In genomic region chr4:34814266-34814665, GRCh38 we compare ENCODE assay signal across 24 cellular contexts.
"Had no signal": no experiment of that assay in that cellular context is flagged by ENCODE, and none has a peak within 500 bp of the region (broad histone marks: within the 10 kb centered on the region; RNA-seq: fewer than 3 reads in every experiment).

No MANE protein-coding gene starts in this region.

- H3K9me3 Mint-ChIP-seq: activated T-cell treated with anti-CD3 and anti-CD28 coated beads, Interleukin-2, amount 50 U/mL, for 4 hours had no signal

- H3K27me3 Mint-ChIP-seq: activated CD4-positive, alpha-beta T cell treated with anti-CD3 and anti-CD28 coated beads, Interleukin-2, amount 10 ng/mL, durations not matched to agents 7 days and 5 days; dendritic cell treated with granulocyte-macrophage colony-stimulating factor and Interleukin-4, amounts not matched to agents 40 ng/mL and 50 ng/mL, for 4 days had no signal

- H3K27ac Mint-ChIP-seq: activated CD4-positive, alpha-beta T cell treated with anti-CD3 and anti-CD28 coated beads, Interleukin-2, amount 10 ng/mL, durations not matched to agents 7 days and 5 days; dendritic cell treated with granulocyte-macrophage colony-stimulating factor and Interleukin-4, amounts not matched to agents 40 ng/mL and 50 ng/mL, for 4 days had no signal

- H3K4me3 Mint-ChIP-seq: activated CD4-positive, alpha-beta T cell treated with anti-CD3 and anti-CD28 coated beads, Interleukin-2, amount 10 ng/mL, durations not matched to agents 7 days and 5 days; activated T-cell treated with anti-CD3 and anti-CD28 coated beads, Interleukin-2, amount 50 U/mL, for 4 hours; dendritic cell treated with granulocyte-macrophage colony-stimulating factor and Interleukin-4, amounts not matched to agents 40 ng/mL and 50 ng/mL, for 4 days had no signal

- ATAC-seq: activated CD4-positive, CD25-positive, alpha-beta regulatory T cell treated with anti-CD3 and anti-CD28 coated beads, Interleukin-2, amount 50 U/mL, for 24 hours; activated T-cell treated with anti-CD3 and anti-CD28 coated beads, Interleukin-2, amount 50 U/mL, for 4 hours had no signal

- H3K27me3 ChIP-seq: ascending aorta, esophagus muscularis mucosa, thyroid gland had no signal

- H3K4me3 ChIP-seq: ascending aorta, esophagus muscularis mucosa, left ventricle myocardium inferior, thyroid gland had no signal

- H3K9me3 ChIP-seq: ascending aorta, esophagus muscularis mucosa, left ventricle myocardium inferior, thyroid gland had no signal

- H3K36me3 ChIP-seq: ascending aorta, esophagus muscularis mucosa, left ventricle myocardium inferior, thyroid gland had no signal

- DNase-seq: activated CD4-positive, alpha-beta T cell treated with anti-CD3 and anti-CD28 coated beads, Interleukin-2, amount 10 ng/mL, durations not matched to agents 7 days and 5 days; activated CD8-positive, alpha-beta memory T cell treated with anti-CD3 and anti-CD28 coated beads, Interleukin-2, amount 50 U/mL, for 4 hours; activated effector memory CD4-positive, alpha-beta T cell treated with Interleukin-2 at 50 U/mL for 16 hours; activated naive CD4-positive, alpha-beta T cell treated with anti-CD3 and anti-CD28 coated beads, Interleukin-2, amount 50 U/mL, for 16 hours; activated T-cell treated with anti-CD3 and anti-CD28 coated beads, Interleukin-2, amount 50 U/mL, for 4 hours; effector CD8-positive, alpha-beta T cell; foreskin melanocyte; glutamatergic neuron; hypothalamus; kidney; left ventricle myocardium inferior; mammary epithelial cell; retina; stimulated activated CD4-positive, alpha-beta T cell treated with anti-CD3 and anti-CD28 coated beads, Interleukin-12 subunit alpha, Interleukin-12 subunit beta, amount 100 ng/mL, for 4 hours; stimulated activated CD4-positive, alpha-beta T cell treated with anti-CD3 and anti-CD28 coated beads, Interleukin-1b, Interleukin-23, amount 100 ng/mL, for 48 hours; stimulated activated CD8-positive, alpha-beta memory T cell treated with anti-CD3 and anti-CD28 coated beads, Interleukin-4, amount 100 ng/mL, for 48 hours; stimulated activated naive CD4-positive, alpha-beta T cell; T-helper 1 cell; T1000; thyroid gland had no signal

- H3K4me1 Mint-ChIP-seq: activated CD4-positive, alpha-beta T cell treated with anti-CD3 and anti-CD28 coated beads, Interleukin-2, amount 10 ng/mL, durations not matched to agents 7 days and 5 days had no signal
